Comparison of ENCODE assay signal across 10 cellular contexts in the genomic region with DNA sequence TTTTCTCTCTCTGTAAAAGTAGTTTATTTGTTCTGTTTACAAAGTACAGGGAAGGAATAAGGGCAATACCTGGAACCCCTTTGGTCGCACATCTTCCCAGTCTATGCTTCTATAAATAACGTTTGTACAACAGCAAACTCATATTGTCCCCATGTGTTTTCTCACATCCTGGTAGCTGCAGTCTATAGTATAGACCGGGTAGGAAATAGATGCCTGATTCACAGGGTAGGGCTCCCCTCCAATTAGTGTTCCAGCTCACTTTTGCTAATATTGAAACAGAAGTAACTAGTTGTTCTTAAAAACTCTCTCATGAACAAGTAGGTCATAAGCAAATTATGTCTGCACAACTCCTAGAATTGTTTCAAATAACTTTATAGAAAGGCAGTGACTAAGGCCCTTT. TPM values are rescaled to one million over a fixed set of nuclear protein-coding genes. Genes with fewer than 3 reads are reported as not detected.
A peak's percentile ranks its signal among the peaks of the same experiment; 100 is the strongest.
DNase-seq lines count a peak whose midpoint lies in the region; ATAC-seq and TF ChIP-seq lines count a peak whose summit lies in the region.
"Had no signal": no experiment of that assay in that cellular context is flagged by ENCODE, and none has a peak within 500 bp of the region (broad histone marks: within the 10 kb centered on the region; RNA-seq: fewer than 3 reads in every experiment).

No MANE protein-coding gene starts in this region.

- no peak overlapping the region for H3K23ac ChIP-seq in H9 (ENCODE audit: insufficient read length, low read depth, low read length)

- no peak overlapping the region for H3K4me2 ChIP-seq in H9 (ENCODE audit: insufficient read depth, insufficient read length, low read length)

- peak overlapping the region; percentile 88 for H3K27ac Mint-ChIP-seq in activated T-helper 2 cell treated with anti-CD3 and anti-CD28 coated beads, Interferon-gamma antibody, Interleukin-2, Interleukin-4, amounts not matched to agents 10 μg/mL and 5 μg/mL and 100 μg/mL, durations not matched to agents 14 hours and 24 hours and 36 hours
- H3K27ac Mint-ChIP-seq in H9: no peak overlapping the region

- H3K27me3 Mint-ChIP-seq in activated T-helper 2 cell treated with anti-CD3 and anti-CD28 coated beads, Interferon-gamma antibody, Interleukin-2, Interleukin-4, amounts not matched to agents 10 μg/mL and 5 μg/mL and 100 μg/mL, durations not matched to agents 14 hours and 24 hours and 36 hours (ENCODE audit: low read depth): no peaks in the 10 kb centered on the region
- H3K27me3 Mint-ChIP-seq in H9 (ENCODE audit: low read depth): no peaks in the 10 kb centered on the region

- H4K91ac ChIP-seq in H9 (ENCODE audit: insufficient read length, low read depth, low read length): no peak overlapping the region

- no peak overlapping the region for H3K4me3 ChIP-seq in right atrium auricular region
- no peak overlapping the region for H3K4me3 ChIP-seq in lower lobe of right lung

- H4K8ac ChIP-seq in H9 (replicated peaks; ENCODE audit: insufficient read length, low read depth, low read length): no peak overlapping the region

- no peaks in the 10 kb centered on the region for H3K23me2 ChIP-seq in H9 (ENCODE audit: insufficient read length, low read depth, low read length, poor library complexity, severe bottlenecking)

- no peak overlapping the region for H3T11ph ChIP-seq in H9 (ENCODE audit: low read length)

- no peak overlapping the region for H3K14ac ChIP-seq in H9 (ENCODE audit: insufficient read depth, low read length)

- H3K36me3 Mint-ChIP-seq in activated T-helper 2 cell treated with anti-CD3 and anti-CD28 coated beads, Interferon-gamma antibody, Interleukin-2, Interleukin-4, amounts not matched to agents 10 μg/mL and 5 μg/mL and 100 μg/mL, durations not matched to agents 14 hours and 24 hours and 36 hours (ENCODE audit: low read depth): peaks cover 54% of the 10 kb centered on the region
- H3K36me3 Mint-ChIP-seq in H9 (ENCODE audit: insufficient read depth in 1 of 3, low read depth in 3 of 3): no peaks in the 10 kb centered on the region; a peak in 1 of 7 replicates

- no peak overlapping the region for H2BK5ac ChIP-seq in H9 (ENCODE audit: insufficient read length, low read length)

- H3K4ac ChIP-seq in H9 (ENCODE audit: low read depth, low read length): no peak overlapping the region

- no peaks in the 10 kb centered on the region for H3K9me3 Mint-ChIP-seq in activated T-helper 2 cell treated with anti-CD3 and anti-CD28 coated beads, Interferon-gamma antibody, Interleukin-2, Interleukin-4, amounts not matched to agents 10 μg/mL and 5 μg/mL and 100 μg/mL, durations not matched to agents 14 hours and 24 hours and 36 hours
- no peaks in the 10 kb centered on the region for H3K9me3 Mint-ChIP-seq in H9

- no peak overlapping the region for H2AFZ ChIP-seq in H9 (ENCODE audit: low read length)

- H2AK5ac ChIP-seq in H9 (ENCODE audit: insufficient read length, low read length): no peak overlapping the region

- no peaks in the 10 kb centered on the region for H3K79me1 ChIP-seq in H9 (ENCODE audit: insufficient read depth, low read depth, low read length, poor library complexity, severe bottlenecking)

- TF ChIP-seq CTCF in right atrium auricular region (IDR thresholded peaks at IDR 0.05): no peak
- no peak for TF ChIP-seq CTCF in lower lobe of right lung (IDR thresholded peaks at IDR 0.05)
- TF ChIP-seq CTCF in H9 (conservative IDR thresholded peaks at IDR 0.05): no peak

- no peak overlapping the region for H2BK20ac ChIP-seq in H9 (ENCODE audit: low read depth, low read length, poor library complexity, severe bottlenecking)

- H3K4me1 Mint-ChIP-seq in activated T-helper 2 cell treated with anti-CD3 and anti-CD28 coated beads, Interferon-gamma antibody, Interleukin-2, Interleukin-4, amounts not matched to agents 10 μg/mL and 5 μg/mL and 100 μg/mL, durations not matched to agents 14 hours and 24 hours and 36 hours (ENCODE audit: low read depth): peaks cover 52% of the 10 kb centered on the region
- no peaks in the 10 kb centered on the region for H3K4me1 Mint-ChIP-seq in H9

- no peak overlapping the region for H2BK12ac ChIP-seq in H9 (ENCODE audit: insufficient read length, low read depth, low read length)

- H3K9me3 ChIP-seq in right atrium auricular region (no peaks in the 10 kb centered on the region), lower lobe of right lung (no peaks in the 10 kb centered on the region), H9 (ENCODE audit: control insufficient read depth, low read depth, low read length) (no peaks in the 10 kb centered on the region)

- H3K27ac ChIP-seq in right atrium auricular region: peak overlapping the region; percentile 4 to 72
- peak overlapping the region; percentile 76 for H3K27ac ChIP-seq in lower lobe of right lung
- no peak overlapping the region for H3K27ac ChIP-seq in H9 (ENCODE audit: insufficient read length, low read depth, low read length)

- no peak overlapping the region for H3K9ac ChIP-seq in H9 (ENCODE audit: extremely low read depth, insufficient read length, low read length)

- no peak overlapping the region for H2BK15ac ChIP-seq in H9 (ENCODE audit: low read depth, low read length)

- H3K18ac ChIP-seq in H9 (ENCODE audit: insufficient read length, low read depth, low read length): no peak overlapping the region

- no peak overlapping the region for H2BK120ac ChIP-seq in H9 (ENCODE audit: low read depth, low read length, poor library complexity, severe bottlenecking)

- no peak overlapping the region for H3K4me3 Mint-ChIP-seq in activated T-helper 2 cell treated with anti-CD3 and anti-CD28 coated beads, Interferon-gamma antibody, Interleukin-2, Interleukin-4, amounts not matched to agents 10 μg/mL and 5 μg/mL and 100 μg/mL, durations not matched to agents 14 hours and 24 hours and 36 hours (ENCODE audit: low read depth)
- no peak overlapping the region for H3K4me3 Mint-ChIP-seq in H9

- peaks cover 0 to 54% of the 10 kb centered on the region in 2 donors for H3K4me1 ChIP-seq in right atrium auricular region
- H3K4me1 ChIP-seq in lower lobe of right lung: peaks cover 62% of the 10 kb centered on the region
- no peaks in the 10 kb centered on the region for H3K4me1 ChIP-seq in H9 (ENCODE audit: insufficient read depth, low read length)

- ATAC-seq in left ventricle myocardium superior (no peak), lower lobe of right lung (no peak), GM21737 (IDR thresholded peaks at IDR 0.05; ENCODE audit: unreplicated experiment) (no peak), HG03571 (IDR thresholded peaks at IDR 0.05; ENCODE audit: unreplicated experiment) (no peak)

- H3K56ac ChIP-seq in H9 (ENCODE audit: insufficient read length, low read depth, low read length): no peak overlapping the region

- no CpG with 5 or more reads among the region's 3 CpGs for WGBS in H9 (ENCODE audit: extremely low coverage, insufficient read length, low lambda C conversion rate)

- H3K27me3 ChIP-seq in right atrium auricular region (no peaks in the 10 kb centered on the region), lower lobe of right lung (ENCODE audit: low read depth) (no peaks in the 10 kb centered on the region), H9 (ENCODE audit: insufficient read depth, low read length) (no peaks in the 10 kb centered on the region)

- intact Hi-C loops in left ventricle myocardium superior (cut with micrococcal nuclease): no loop called here
- intact Hi-C loops in activated T-helper 2 cell treated with anti-CD3 and anti-CD28 coated beads, Interferon-gamma antibody, Interleukin-2, Interleukin-4, amounts not matched to agents 10 μg/mL and 5 μg/mL and 100 μg/mL, durations not matched to agents 14 hours and 24 hours and 36 hours (cut with micrococcal nuclease): loop anchor here (2.0 to 5.0 kb wide), 2 partner anchors 17 to 352 kb away; partner anchors contain the start of gene VGLL4
- intact Hi-C loops in lower lobe of right lung (cut with DNase I): no loop called here

- H4K5ac ChIP-seq in H9 (ENCODE audit: insufficient read length, low read depth, low read length): no peak overlapping the region

- DNase-seq in right atrium auricular region (ENCODE audit: low spot score): no peak
- DNase-seq in left ventricle myocardium superior: no peak
- DNase-seq in activated T-helper 2 cell treated with anti-CD3 and anti-CD28 coated beads, Interferon-gamma antibody, Interleukin-2, Interleukin-4, amounts not matched to agents 10 μg/mL and 5 μg/mL and 100 μg/mL, durations not matched to agents 14 hours and 24 hours and 36 hours (ENCODE audit: low spot score): no peak
- no peak for DNase-seq in lower lobe of right lung
- DNase-seq in putamen (ENCODE audit: low spot score): no peak
- DNase-seq in H9: no peak
- DNase-seq: NCI-H2171 treated with DMSO at 0.1 percent for 48 hours; stimulated activated CD4-positive, alpha-beta T cell treated with anti-CD3 and anti-CD28 coated beads, Interleukin-4, amount 100 ng/mL, for 24 hours had no signal

- H3K36me3 ChIP-seq in right atrium auricular region (no peaks in the 10 kb centered on the region), lower lobe of right lung (no peaks in the 10 kb centered on the region)

- no peaks in the 10 kb centered on the region for H3K79me2 ChIP-seq in H9 (ENCODE audit: insufficient read depth, low read length)

- H4K20me1 ChIP-seq in H9 (ENCODE audit: control insufficient read depth, insufficient read depth, insufficient read length): no peaks in the 10 kb centered on the region

RNA-seq across cellular contexts. Expression of gene ATG7, which starts 17.7 kb away (rescaled TPM):
- 10 to 100 TPM; 15.2 to 23.8 TPM for total RNA-seq in right atrium auricular region
- total RNA-seq in left ventricle myocardium superior: 15.9 TPM
- 44.1 and 45.2 TPM in 2 replicates for total RNA-seq in activated T-helper 2 cell treated with anti-CD3 and anti-CD28 coated beads, Interferon-gamma antibody, Interleukin-2, Interleukin-4, amounts not matched to agents 10 μg/mL and 5 μg/mL and 100 μg/mL, durations not matched to agents 14 hours and 24 hours and 36 hours
- total RNA-seq in lower lobe of right lung: 61.7 TPM
- total RNA-seq in H9 (2021): 17.9 and 22.1 TPM in 2 replicates
